11 cellular contexts compared by ENCODE assay signal in the genomic region with DNA sequence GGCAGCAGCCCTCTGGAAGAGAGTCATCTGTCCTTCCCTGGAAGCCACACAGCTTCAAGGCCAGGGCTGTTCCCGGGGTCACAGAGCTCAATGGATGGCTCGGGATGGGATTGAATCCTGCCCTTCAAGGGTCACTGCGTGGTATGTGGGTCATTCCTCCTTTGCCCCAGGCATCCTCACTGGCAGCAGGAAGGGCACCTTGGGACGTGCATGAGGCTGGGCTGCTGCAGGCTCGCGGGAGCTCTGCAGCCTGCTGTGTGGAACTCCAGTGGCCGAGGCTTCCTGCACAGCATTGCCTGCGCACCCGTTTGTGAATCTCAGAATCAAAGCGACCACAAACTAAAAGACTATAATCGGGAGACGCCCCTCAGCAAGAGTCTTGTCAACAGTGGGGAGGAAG.
DNase-seq lines count a peak whose midpoint lies in the region; ATAC-seq and TF ChIP-seq lines count a peak whose summit lies in the region.
"Had no signal": no experiment of that assay in that cellular context is flagged by ENCODE, and none has a peak within 500 bp of the region (broad histone marks: within the 10 kb centered on the region; RNA-seq: fewer than 3 reads in every experiment).

No MANE protein-coding gene starts in this region.

- H3K4me1 ChIP-seq in DND-41 (ENCODE audit: insufficient read depth, low read length) (peaks cover 16% of the 10 kb centered on the region), trophoblast cell (ENCODE audit: control insufficient read depth in 1 of 2, insufficient read depth in 2 of 2, low read length in 2 of 2) (no peaks in the 10 kb centered on the region), Karpas-422 (ENCODE audit: low read length) (no peaks in the 10 kb centered on the region)
- H3K4me1 ChIP-seq: Caco-2 had no signal

- H3K79me1 ChIP-seq in trophoblast cell (ENCODE audit: low read length): no peaks in the 10 kb centered on the region

- H3K14ac ChIP-seq in trophoblast cell (ENCODE audit: low read length): no peak overlapping the region

- H3K4me3 ChIP-seq in DND-41 (ENCODE audit: low read depth in 1 of 2, low read length in 2 of 2) (no peak overlapping the region), trophoblast cell (ENCODE audit: low read depth, low read length) (peak overlapping the region; percentile 23), Karpas-422 (ENCODE audit: low read length) (no peak overlapping the region)
- H3K4me3 ChIP-seq: GM23338 had no signal

- H3K9me3 ChIP-seq in DND-41 (ENCODE audit: insufficient read depth, low read length, severe bottlenecking) (no peaks in the 10 kb centered on the region), trophoblast cell (ENCODE audit: insufficient read depth, low read depth, low read length) (no peaks in the 10 kb centered on the region), Karpas-422 (ENCODE audit: low read length) (no peaks in the 10 kb centered on the region)
- H3K9me3 ChIP-seq: Caco-2 had no signal

- ATAC-seq in DND-41 (ENCODE audit: insufficient read depth, low read depth) (peak; percentile 67), GM21390 (IDR thresholded peaks at IDR 0.05; ENCODE audit: unreplicated experiment) (no peak)
- ATAC-seq: GM23338 had no signal

- H3K4me2 ChIP-seq in DND-41 (ENCODE audit: insufficient read depth, low read length): peak overlapping the region; percentile 21
- no peak overlapping the region for H3K4me2 ChIP-seq in trophoblast cell (ENCODE audit: low read length)
- no peak overlapping the region for H3K4me2 ChIP-seq in Karpas-422 (ENCODE audit: low read depth, low read length, poor library complexity, severe bottlenecking)
- H3K4me2 ChIP-seq: GM23338 had no signal

- no peak overlapping the region for H4K8ac ChIP-seq in trophoblast cell (ENCODE audit: low read depth, low read length)

- DNase-seq in DND-41 (peak; percentile 23), M059J (ENCODE audit: low read depth) (peak; percentile 35), trophoblast cell (no peak), GDM1 (lab: John Stamatoyannopoulos, UW) (no peak), Karpas-422 (no peak)
- DNase-seq: Caco-2; CD8-positive, alpha-beta memory T cell; DMS53; H9 had no signal

- H3K27ac ChIP-seq in DND-41 (ENCODE audit: low read length): peak overlapping the region; percentile 24; the same call in 1 of the 2 replicates
- H3K27ac ChIP-seq in trophoblast cell (ENCODE audit: low read depth, low read length): no peak overlapping the region
- H3K27ac ChIP-seq in Karpas-422 (ENCODE audit: low read length): no peak overlapping the region

- no peak overlapping the region for H3K9ac ChIP-seq in DND-41 (ENCODE audit: low read depth, low read length)
- no peak overlapping the region for H3K9ac ChIP-seq in trophoblast cell (ENCODE audit: low read length)
- no peak overlapping the region for H3K9ac ChIP-seq in Karpas-422 (ENCODE audit: low read length)

- no peaks in the 10 kb centered on the region for H4K20me1 ChIP-seq in DND-41 (ENCODE audit: insufficient read depth, low read length)
- no peaks in the 10 kb centered on the region for H4K20me1 ChIP-seq in Karpas-422 (ENCODE audit: insufficient read depth, low read depth, low read length)

- H3K4ac ChIP-seq in trophoblast cell (ENCODE audit: low read depth, low read length): no peak overlapping the region

- H3K79me2 ChIP-seq in DND-41 (ENCODE audit: insufficient read depth, low read length): no peaks in the 10 kb centered on the region
- H3K79me2 ChIP-seq in trophoblast cell (ENCODE audit: control insufficient read depth, insufficient read depth, low read length, poor library complexity): no peaks in the 10 kb centered on the region
- no peaks in the 10 kb centered on the region for H3K79me2 ChIP-seq in Karpas-422 (ENCODE audit: low read length)

- H2BK120ac ChIP-seq in trophoblast cell (ENCODE audit: insufficient read depth, low read length, poor library complexity): no peak overlapping the region

- H4K91ac ChIP-seq in trophoblast cell (ENCODE audit: low read depth, low read length): no peak overlapping the region

- no CpG with 5 or more reads among the region's 12 CpGs for WGBS in trophoblast cell (ENCODE audit: extremely low coverage, insufficient coverage, insufficient read length)

- TF ChIP-seq CTCF in DND-41 (IDR thresholded peaks at IDR 0.05; ENCODE audit: borderline replicate concordance, extremely low read depth, low read length, poor library complexity, severe bottlenecking): no peak

- no peak overlapping the region for H3K18ac ChIP-seq in trophoblast cell (ENCODE audit: low read length)

- H3K36me3 ChIP-seq in DND-41 (ENCODE audit: insufficient read depth, low read length) (no peaks in the 10 kb centered on the region), trophoblast cell (ENCODE audit: control insufficient read depth in 1 of 2, insufficient read depth in 2 of 2, low read length in 2 of 2) (no peaks in the 10 kb centered on the region), Karpas-422 (ENCODE audit: insufficient read depth, low read length) (no peaks in the 10 kb centered on the region)

- no peak overlapping the region for H2BK5ac ChIP-seq in trophoblast cell (ENCODE audit: low read depth, low read length, poor library complexity)

- H4K12ac ChIP-seq in trophoblast cell (ENCODE audit: low read depth, low read length): no peak overlapping the region

- no peaks in the 10 kb centered on the region for H3K9me2 ChIP-seq in Karpas-422 (replicated peaks; ENCODE audit: insufficient read depth, low read length)

- H3K27me3 ChIP-seq in DND-41 (ENCODE audit: insufficient read depth, low read length, poor library complexity): no peaks in the 10 kb centered on the region
- H3K27me3 ChIP-seq in trophoblast cell (ENCODE audit: insufficient read depth, low read length): no peaks in the 10 kb centered on the region
- H3K27me3 ChIP-seq in Karpas-422 (ENCODE audit: low read length): no peaks in the 10 kb centered on the region

- H2AFZ ChIP-seq in DND-41 (ENCODE audit: low read depth, low read length) (no peak overlapping the region), trophoblast cell (ENCODE audit: insufficient read depth, low read length, poor library complexity) (no peak overlapping the region), Karpas-422 (ENCODE audit: low read length) (no peak overlapping the region)
- H2AFZ ChIP-seq: GM23338 had no signal

- no peak overlapping the region for H3K23ac ChIP-seq in trophoblast cell (ENCODE audit: low read length)

- no peak overlapping the region for H2BK12ac ChIP-seq in trophoblast cell (ENCODE audit: low read length)

- no peak overlapping the region for H2AK5ac ChIP-seq in trophoblast cell (ENCODE audit: low read length)

Comparison
In these comparisons a context has a peak if more than half of its experiments do, and no peak if none do; other contexts are left out.
1. DNase-seq: peak in DND-41 (single experiment) and M059J (single experiment); none in trophoblast cell (0 of 2), GDM1 (single experiment) and Karpas-422 (single experiment).